1 cellular context compared by ENCODE assay signal in the genomic region with DNA sequence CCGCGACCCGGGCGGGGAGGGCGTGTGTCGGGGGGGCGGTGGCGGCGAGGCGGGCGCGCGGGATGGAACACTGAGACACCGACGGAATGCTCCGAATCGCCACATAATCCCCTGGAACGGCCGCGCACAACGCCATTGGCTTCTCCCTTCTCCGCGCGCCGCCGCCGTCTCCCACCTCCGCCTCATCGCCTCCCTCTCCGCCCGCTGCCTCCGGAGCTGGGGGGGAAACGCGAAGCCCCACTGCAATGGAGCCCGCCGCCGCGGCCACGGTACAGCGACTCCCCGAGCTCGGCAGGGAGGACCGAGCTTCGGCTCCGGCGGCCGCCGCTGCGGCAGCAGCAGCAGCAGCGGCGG.
TF ChIP-seq lines count a peak whose summit lies in the region.

TSS of gene PHLPP1 (plus strand) at position 103 of the 354 bp plus-strand sequence. CDS start at position 246, 143 bp downstream.

TF ChIP-seq in K562, 482 proteins besides CTCF, POLR2A, EP300 and RAD21 (continued from another document and continues in another):
- TF ChIP-seq, protein P1, sequence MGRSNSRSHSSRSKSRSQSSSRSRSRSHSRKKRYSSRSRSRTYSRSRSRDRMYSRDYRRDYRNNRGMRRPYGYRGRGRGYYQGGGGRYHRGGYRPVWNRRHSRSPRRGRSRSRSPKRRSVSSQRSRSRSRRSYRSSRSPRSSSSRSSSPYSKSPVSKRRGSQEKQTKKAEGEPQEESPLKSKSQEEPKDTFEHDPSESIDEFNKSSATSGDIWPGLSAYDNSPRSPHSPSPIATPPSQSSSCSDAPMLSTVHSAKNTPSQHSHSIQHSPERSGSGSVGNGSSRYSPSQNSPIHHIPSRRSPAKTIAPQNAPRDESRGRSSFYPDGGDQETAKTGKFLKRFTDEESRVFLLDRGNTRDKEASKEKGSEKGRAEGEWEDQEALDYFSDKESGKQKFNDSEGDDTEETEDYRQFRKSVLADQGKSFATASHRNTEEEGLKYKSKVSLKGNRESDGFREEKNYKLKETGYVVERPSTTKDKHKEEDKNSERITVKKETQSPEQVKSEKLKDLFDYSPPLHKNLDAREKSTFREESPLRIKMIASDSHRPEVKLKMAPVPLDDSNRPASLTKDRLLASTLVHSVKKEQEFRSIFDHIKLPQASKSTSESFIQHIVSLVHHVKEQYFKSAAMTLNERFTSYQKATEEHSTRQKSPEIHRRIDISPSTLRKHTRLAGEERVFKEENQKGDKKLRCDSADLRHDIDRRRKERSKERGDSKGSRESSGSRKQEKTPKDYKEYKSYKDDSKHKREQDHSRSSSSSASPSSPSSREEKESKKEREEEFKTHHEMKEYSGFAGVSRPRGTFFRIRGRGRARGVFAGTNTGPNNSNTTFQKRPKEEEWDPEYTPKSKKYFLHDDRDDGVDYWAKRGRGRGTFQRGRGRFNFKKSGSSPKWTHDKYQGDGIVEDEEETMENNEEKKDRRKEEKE (IDR thresholded peaks at IDR 0.05; ENCODE audit: borderline replicate concordance in 1 of 2, control insufficient read depth in 1 of 2, low read depth in 2 of 2, low read length in 1 of 2): no peak
- TF ChIP-seq, protein P2, sequence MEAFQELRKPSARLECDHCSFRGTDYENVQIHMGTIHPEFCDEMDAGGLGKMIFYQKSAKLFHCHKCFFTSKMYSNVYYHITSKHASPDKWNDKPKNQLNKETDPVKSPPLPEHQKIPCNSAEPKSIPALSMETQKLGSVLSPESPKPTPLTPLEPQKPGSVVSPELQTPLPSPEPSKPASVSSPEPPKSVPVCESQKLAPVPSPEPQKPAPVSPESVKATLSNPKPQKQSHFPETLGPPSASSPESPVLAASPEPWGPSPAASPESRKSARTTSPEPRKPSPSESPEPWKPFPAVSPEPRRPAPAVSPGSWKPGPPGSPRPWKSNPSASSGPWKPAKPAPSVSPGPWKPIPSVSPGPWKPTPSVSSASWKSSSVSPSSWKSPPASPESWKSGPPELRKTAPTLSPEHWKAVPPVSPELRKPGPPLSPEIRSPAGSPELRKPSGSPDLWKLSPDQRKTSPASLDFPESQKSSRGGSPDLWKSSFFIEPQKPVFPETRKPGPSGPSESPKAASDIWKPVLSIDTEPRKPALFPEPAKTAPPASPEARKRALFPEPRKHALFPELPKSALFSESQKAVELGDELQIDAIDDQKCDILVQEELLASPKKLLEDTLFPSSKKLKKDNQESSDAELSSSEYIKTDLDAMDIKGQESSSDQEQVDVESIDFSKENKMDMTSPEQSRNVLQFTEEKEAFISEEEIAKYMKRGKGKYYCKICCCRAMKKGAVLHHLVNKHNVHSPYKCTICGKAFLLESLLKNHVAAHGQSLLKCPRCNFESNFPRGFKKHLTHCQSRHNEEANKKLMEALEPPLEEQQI (IDR thresholded peaks at IDR 0.05): no peak
- TF ChIP-seq CBX5 (IDR thresholded peaks at IDR 0.05; ENCODE audit: borderline replicate concordance, low read depth) (no peak), ARID2 (IDR thresholded peaks at IDR 0.05) (no peak), MECOM (CRISPR knock-in tag; IDR thresholded peaks at IDR 0.05) (no peak), HMGN3 (IDR thresholded peaks at IDR 0.05; ENCODE audit: borderline replicate concordance, extremely low read depth, insufficient read length, low read depth, low read length) (no peak), HEY1 (CRISPR knock-in tag; IDR thresholded peaks at IDR 0.05; ENCODE audit: borderline replicate concordance) (no peak), ASH1L (IDR thresholded peaks at IDR 0.05; ENCODE audit: borderline replicate concordance, low read depth, partially characterized antibody) (no peak), RBM22 (IDR thresholded peaks at IDR 0.05; ENCODE audit: low read depth, low read length, poor library complexity, severe bottlenecking) (no peak), CCNT2 (IDR thresholded peaks at IDR 0.05; ENCODE audit: borderline replicate concordance, extremely low read depth, insufficient read length, low read depth, low read length) (peak; percentile 48), ZZZ3 (IDR thresholded peaks at IDR 0.05) (no peak), GTF2F1 (IDR thresholded peaks at IDR 0.05; ENCODE audit: low read depth, low read length) (no peak), ZNF395 (CRISPR knock-in tag; IDR thresholded peaks at IDR 0.05) (no peak), POLR2G (IDR thresholded peaks at IDR 0.05; ENCODE audit: low read depth, low read length) (peak; percentile 76), CREB5 (CRISPR knock-in tag; IDR thresholded peaks at IDR 0.05) (no peak), ZNF124 (CRISPR knock-in tag; IDR thresholded peaks at IDR 0.05) (no peak), NUFIP1 (IDR thresholded peaks at IDR 0.05; ENCODE audit: partially characterized antibody) (no peak), GTF2E2 (tag; IDR thresholded peaks at IDR 0.05) (no peak), ZBTB11 (CRISPR knock-in tag; IDR thresholded peaks at IDR 0.05) (0 out of 6 replicates have a peak, but pooled peaks of 1 of the 3 experiments have one; percentile 40), NR2C2 (CRISPR knock-in tag; IDR thresholded peaks at IDR 0.05) (no peak), NR2C2 (tag; IDR thresholded peaks at IDR 0.05) (no peak), TSHZ1 (CRISPR knock-in tag; IDR thresholded peaks at IDR 0.05) (no peak), HSF4 (CRISPR knock-in tag; IDR thresholded peaks at IDR 0.05; ENCODE audit: borderline replicate concordance) (no peak), ZNF239 (CRISPR knock-in tag; IDR thresholded peaks at IDR 0.05) (no peak), CHD1 (IDR thresholded peaks at IDR 0.05; ENCODE audit: low read length) (no peak), ELF1 (tag; IDR thresholded peaks at IDR 0.05) (no peak)
- TF ChIP-seq, protein P3, sequence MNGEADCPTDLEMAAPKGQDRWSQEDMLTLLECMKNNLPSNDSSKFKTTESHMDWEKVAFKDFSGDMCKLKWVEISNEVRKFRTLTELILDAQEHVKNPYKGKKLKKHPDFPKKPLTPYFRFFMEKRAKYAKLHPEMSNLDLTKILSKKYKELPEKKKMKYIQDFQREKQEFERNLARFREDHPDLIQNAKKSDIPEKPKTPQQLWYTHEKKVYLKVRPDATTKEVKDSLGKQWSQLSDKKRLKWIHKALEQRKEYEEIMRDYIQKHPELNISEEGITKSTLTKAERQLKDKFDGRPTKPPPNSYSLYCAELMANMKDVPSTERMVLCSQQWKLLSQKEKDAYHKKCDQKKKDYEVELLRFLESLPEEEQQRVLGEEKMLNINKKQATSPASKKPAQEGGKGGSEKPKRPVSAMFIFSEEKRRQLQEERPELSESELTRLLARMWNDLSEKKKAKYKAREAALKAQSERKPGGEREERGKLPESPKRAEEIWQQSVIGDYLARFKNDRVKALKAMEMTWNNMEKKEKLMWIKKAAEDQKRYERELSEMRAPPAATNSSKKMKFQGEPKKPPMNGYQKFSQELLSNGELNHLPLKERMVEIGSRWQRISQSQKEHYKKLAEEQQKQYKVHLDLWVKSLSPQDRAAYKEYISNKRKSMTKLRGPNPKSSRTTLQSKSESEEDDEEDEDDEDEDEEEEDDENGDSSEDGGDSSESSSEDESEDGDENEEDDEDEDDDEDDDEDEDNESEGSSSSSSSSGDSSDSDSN (IDR thresholded peaks at IDR 0.05; ENCODE audit: borderline replicate concordance in 1 of 2, low read depth in 2 of 2, low read length in 2 of 2): 0 out of 4 replicates have a peak, but pooled peaks of 1 of the 2 experiments have one; percentile 43
- TF ChIP-seq, protein P4, sequence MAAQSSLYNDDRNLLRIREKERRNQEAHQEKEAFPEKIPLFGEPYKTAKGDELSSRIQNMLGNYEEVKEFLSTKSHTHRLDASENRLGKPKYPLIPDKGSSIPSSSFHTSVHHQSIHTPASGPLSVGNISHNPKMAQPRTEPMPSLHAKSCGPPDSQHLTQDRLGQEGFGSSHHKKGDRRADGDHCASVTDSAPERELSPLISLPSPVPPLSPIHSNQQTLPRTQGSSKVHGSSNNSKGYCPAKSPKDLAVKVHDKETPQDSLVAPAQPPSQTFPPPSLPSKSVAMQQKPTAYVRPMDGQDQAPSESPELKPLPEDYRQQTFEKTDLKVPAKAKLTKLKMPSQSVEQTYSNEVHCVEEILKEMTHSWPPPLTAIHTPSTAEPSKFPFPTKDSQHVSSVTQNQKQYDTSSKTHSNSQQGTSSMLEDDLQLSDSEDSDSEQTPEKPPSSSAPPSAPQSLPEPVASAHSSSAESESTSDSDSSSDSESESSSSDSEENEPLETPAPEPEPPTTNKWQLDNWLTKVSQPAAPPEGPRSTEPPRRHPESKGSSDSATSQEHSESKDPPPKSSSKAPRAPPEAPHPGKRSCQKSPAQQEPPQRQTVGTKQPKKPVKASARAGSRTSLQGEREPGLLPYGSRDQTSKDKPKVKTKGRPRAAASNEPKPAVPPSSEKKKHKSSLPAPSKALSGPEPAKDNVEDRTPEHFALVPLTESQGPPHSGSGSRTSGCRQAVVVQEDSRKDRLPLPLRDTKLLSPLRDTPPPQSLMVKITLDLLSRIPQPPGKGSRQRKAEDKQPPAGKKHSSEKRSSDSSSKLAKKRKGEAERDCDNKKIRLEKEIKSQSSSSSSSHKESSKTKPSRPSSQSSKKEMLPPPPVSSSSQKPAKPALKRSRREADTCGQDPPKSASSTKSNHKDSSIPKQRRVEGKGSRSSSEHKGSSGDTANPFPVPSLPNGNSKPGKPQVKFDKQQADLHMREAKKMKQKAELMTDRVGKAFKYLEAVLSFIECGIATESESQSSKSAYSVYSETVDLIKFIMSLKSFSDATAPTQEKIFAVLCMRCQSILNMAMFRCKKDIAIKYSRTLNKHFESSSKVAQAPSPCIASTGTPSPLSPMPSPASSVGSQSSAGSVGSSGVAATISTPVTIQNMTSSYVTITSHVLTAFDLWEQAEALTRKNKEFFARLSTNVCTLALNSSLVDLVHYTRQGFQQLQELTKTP (IDR thresholded peaks at IDR 0.05; ENCODE audit: low read depth in 1 of 2, partially characterized antibody in 2 of 2): no peak
- TF ChIP-seq, protein P5, sequence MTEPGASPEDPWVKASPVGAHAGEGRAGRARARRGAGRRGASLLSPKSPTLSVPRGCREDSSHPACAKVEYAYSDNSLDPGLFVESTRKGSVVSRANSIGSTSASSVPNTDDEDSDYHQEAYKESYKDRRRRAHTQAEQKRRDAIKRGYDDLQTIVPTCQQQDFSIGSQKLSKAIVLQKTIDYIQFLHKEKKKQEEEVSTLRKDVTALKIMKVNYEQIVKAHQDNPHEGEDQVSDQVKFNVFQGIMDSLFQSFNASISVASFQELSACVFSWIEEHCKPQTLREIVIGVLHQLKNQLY (CRISPR knock-in tag; conservative IDR thresholded peaks at IDR 0.05): no peak
